In genomic region chr12:130876758-130877157, GRCh38 we compare ENCODE assay signal across 23 cellular contexts. TPM values are rescaled to one million over a fixed set of nuclear protein-coding genes. Genes with fewer than 3 reads are reported as not detected.
DNase-seq lines count a peak whose midpoint lies in the region; ATAC-seq, FAIRE-seq and TF ChIP-seq lines count a peak whose summit lies in the region.
"Had no signal": no experiment of that assay in that cellular context is flagged by ENCODE, and none has a peak within 500 bp of the region (broad histone marks: within the 10 kb centered on the region; RNA-seq: fewer than 3 reads in every experiment).

No MANE protein-coding gene starts in this region.

- peaks cover 28% of the 10 kb centered on the region for H4K20me1 ChIP-seq in HepG2 (ENCODE audit: insufficient read depth, low read length)
- peaks cover 58% of the 10 kb centered on the region for H4K20me1 ChIP-seq in Loucy (ENCODE audit: insufficient read depth, low read length, poor library complexity, severe bottlenecking)
- peaks cover 3% of the 10 kb centered on the region; the same call in 1 of the 2 replicates for H4K20me1 ChIP-seq in GM12878 (ENCODE audit: control insufficient read depth, insufficient read depth)

- 93% methylated on average over 3 of the region's 3 CpGs for WGBS in HepG2 (ENCODE audit: low lambda C conversion rate)
- WGBS in right lobe of liver (ENCODE audit: insufficient coverage, low coverage, low lambda C conversion rate, missing lambda C conversion rate), result 51% methylated on average over 3 of the region's 3 CpGs
- 66% methylated on average over 3 of the region's 3 CpGs for WGBS in GM12878 (ENCODE audit: insufficient coverage, insufficient replicate concordance, low lambda C conversion rate, missing lambda C conversion rate)

- CTCF ChIA-PET in HepG2 (lab: Yijun Ruan, JAX; ENCODE audit: low intra/inter-chr PET ratio, low total read pairs), result no interaction called here
- CTCF ChIA-PET in GM12878 (lab: Yijun Ruan, JAX), result interaction anchor here (0.7 to 1.6 kb wide), 4 partner anchors 9 to 216 kb away, joined by 3 to 6 read pairs (median 3); no protein-coding TSS in a partner anchor

- SMC1A ChIA-PET in GM12878 (lab: Charles Lee; ENCODE audit: uncharacterized antibody, unreplicated experiment), result interaction anchor here (1.0 to 1.6 kb wide), 3 partner anchors 77 to 227 kb away, joined by 3 to 4 read pairs (median 4); partner anchors contain the start of gene ADGRD1

- H3K27me3 ChIP-seq in HepG2 (ENCODE audit: control insufficient read depth in 1 of 2, insufficient read depth in 2 of 2, low read length in 2 of 2), result peaks cover 1 to 9% of the 10 kb centered on the region in 2 experiments; a peak in 2 of 5 replicates
- no peaks in the 10 kb centered on the region for H3K27me3 ChIP-seq in right lobe of liver
- H3K27me3 ChIP-seq in Loucy (ENCODE audit: insufficient read depth, low read length, poor library complexity, severe bottlenecking), result peaks cover 9% of the 10 kb centered on the region
- no peaks in the 10 kb centered on the region for H3K27me3 ChIP-seq in GM12878 (replicated peaks in 1 of 2; ENCODE audit: control insufficient read depth in 2 of 2, insufficient read depth in 2 of 2, low read length in 1 of 2)
- H3K27me3 ChIP-seq in vagina, result no peaks in the 10 kb centered on the region
- H3K27me3 ChIP-seq: right atrium auricular region had no signal

- H3K4me3 ChIP-seq in HepG2 (replicated peaks in 1 of 3; ENCODE audit: insufficient read depth in 1 of 3, low read depth in 2 of 3, low read length in 3 of 3) (no peak overlapping the region), right lobe of liver (no peak overlapping the region), Loucy (ENCODE audit: low read length, poor library complexity, severe bottlenecking) (peak overlapping the region; percentile 2), GM12878 (no peak overlapping the region), vagina (no peak overlapping the region)
- H3K4me3 ChIP-seq: mucosa of descending colon, right atrium auricular region, thoracic aorta had no signal

- TF ChIP-seq CTCF in HepG2 (CRISPR knock-in tag; IDR thresholded peaks at IDR 0.05) (no peak), right lobe of liver (IDR thresholded peaks at IDR 0.05) (no peak), Loucy (conservative IDR thresholded peaks at IDR 0.05; ENCODE audit: low read length) (peak; percentile 24; the same call in 1 of the 2 replicates), GM12878 (IDR thresholded peaks at IDR 0.05 in 2 of 3, conservative IDR thresholded peaks at IDR 0.05 in 1 of 3; ENCODE audit: control insufficient read depth in 2 of 3, extremely low read depth in 1 of 3, insufficient read depth in 1 of 3, low read depth in 3 of 3, low read length in 3 of 3) (no peak), vagina (IDR thresholded peaks at IDR 0.05) (no peak)

- TF ChIP-seq EP300 in HepG2 (IDR thresholded peaks at IDR 0.05; ENCODE audit: low read depth in 2 of 2, low read length in 2 of 2) (no peak), HepG2 (CRISPR knock-in tag; IDR thresholded peaks at IDR 0.05; ENCODE audit: borderline replicate concordance) (no peak), GM12878 (IDR thresholded peaks at IDR 0.05; ENCODE audit: borderline replicate concordance in 1 of 2, control insufficient read depth in 1 of 2, low read depth in 2 of 2, low read length in 2 of 2) (no peak)

- BruUV-seq in HepG2 (replicated peaks; lab: Mats Ljungman, UMichigan), result no TSS peak
- BruUV-seq in GM12878 (replicated peaks; lab: Mats Ljungman, UMichigan), result no TSS peak

- RAD21 ChIA-PET in GM12878 (lab: Charles Lee; ENCODE audit: unreplicated experiment), result interaction anchor here (0.9 kb wide), 1 partner anchor 103 kb away, joined by 3 read pairs; no protein-coding TSS in a partner anchor

- H3K4me1 ChIP-seq in HepG2 (ENCODE audit: insufficient read depth, low read length) (peaks cover 75% of the 10 kb centered on the region), right lobe of liver (peaks cover 0 to 23% (median 9%) of the 10 kb centered on the region in 4 donors), Loucy (ENCODE audit: insufficient read depth, low read length, poor library complexity, severe bottlenecking) (peaks cover 18% of the 10 kb centered on the region), GM12878 (ENCODE audit: control insufficient read depth, insufficient read depth, low read length) (peaks cover 36% of the 10 kb centered on the region), vagina (peaks cover 38% of the 10 kb centered on the region)

- H3K27ac ChIP-seq in HepG2 (ENCODE audit: extremely low read length, insufficient read depth, low read length) (no peak overlapping the region), right lobe of liver (no peak overlapping the region), GM12878 (ENCODE audit: control insufficient read depth, insufficient read depth) (no peak overlapping the region), vagina (no peak overlapping the region)
- H3K27ac ChIP-seq: right atrium auricular region, thoracic aorta had no signal

- peaks cover 12% of the 10 kb centered on the region; the same call in 1 of the 2 replicates for H3F3A ChIP-seq in Loucy (ENCODE audit: low read depth)

- ATAC-seq in HepG2 (no peak), right lobe of liver (no peak), GM12878 (no peak)
- ATAC-seq: mucosa of descending colon had no signal

- H2AFZ ChIP-seq in HepG2 (ENCODE audit: low read length), result no peak overlapping the region
- H2AFZ ChIP-seq in Loucy (ENCODE audit: low read length), result no peak overlapping the region
- H2AFZ ChIP-seq in GM12878 (ENCODE audit: control insufficient read depth, low read depth, low read length), result no peak overlapping the region

- in situ Hi-C loops in HepG2 (cut with HindIII; ENCODE audit: extremely low pct_ligation_motif_present, low pct_unique_long_range_greater_than_20kb) (no loop called here), GM12878 (cut with MboI) (no loop called here)

- H3K9ac ChIP-seq in HepG2 (ENCODE audit: insufficient read depth, low read depth, low read length) (no peak overlapping the region), Loucy (ENCODE audit: low read depth, low read length, poor library complexity, severe bottlenecking) (no peak overlapping the region), GM12878 (ENCODE audit: control insufficient read depth, insufficient read depth, low read length) (no peak overlapping the region)

- POLR2A ChIA-PET in HepG2 (lab: Yijun Ruan, JAX) (no interaction called here), GM12878 (lab: Charles Lee) (interaction anchor here (0.6 to 0.7 kb wide), 3 partner anchors 15 to 227 kb away, joined by 3 to 4 read pairs (median 3); no protein-coding TSS in a partner anchor)

- H3K9me3 ChIP-seq in HepG2 (ENCODE audit: low read length) (no peaks in the 10 kb centered on the region), right lobe of liver (no peaks in the 10 kb centered on the region), Loucy (ENCODE audit: insufficient read depth, low read depth, low read length) (no peaks in the 10 kb centered on the region), GM12878 (replicated peaks; ENCODE audit: control insufficient read depth, insufficient read depth, low read length) (no peaks in the 10 kb centered on the region), vagina (no peaks in the 10 kb centered on the region)
- H3K9me3 ChIP-seq: mucosa of descending colon, right atrium auricular region, thoracic aorta had no signal

- no peaks in the 10 kb centered on the region for H3K9me2 ChIP-seq in Loucy (replicated peaks; ENCODE audit: low read depth, low read length)

- H3K4me2 ChIP-seq in HepG2 (ENCODE audit: low read depth, low read length), result no peak overlapping the region
- peak overlapping the region; percentile 96 for H3K4me2 ChIP-seq in Loucy (ENCODE audit: low read depth, low read length, poor library complexity, severe bottlenecking)
- H3K4me2 ChIP-seq in GM12878 (ENCODE audit: control insufficient read depth, insufficient read depth), result peak overlapping the region; percentile 11

- peaks cover 11 to 46% of the 10 kb centered on the region in 2 experiments for H3K36me3 ChIP-seq in HepG2 (replicated peaks in 1 of 2; ENCODE audit: control insufficient read depth in 1 of 2, insufficient read depth in 2 of 2, low read length in 2 of 2)
- peaks cover 7 to 39% (median 23%) of the 10 kb centered on the region in 4 donors for H3K36me3 ChIP-seq in right lobe of liver
- peaks cover 53% of the 10 kb centered on the region for H3K36me3 ChIP-seq in Loucy (ENCODE audit: insufficient read depth, low read length)
- peaks cover 6 to 34% of the 10 kb centered on the region in 2 experiments for H3K36me3 ChIP-seq in GM12878 (ENCODE audit: control insufficient read depth in 2 of 2, insufficient read depth in 2 of 2, low read length in 1 of 2)
- peaks cover 4 to 37% of the 10 kb centered on the region in 2 donors for H3K36me3 ChIP-seq in vagina

- no peak; a peak in 1 of 4 replicates for TF ChIP-seq POLR2A in HepG2 (IDR thresholded peaks at IDR 0.05; ENCODE audit: insufficient read depth in 1 of 2, low read depth in 2 of 2, low read length in 2 of 2)
- no peak for TF ChIP-seq POLR2A in right lobe of liver (IDR thresholded peaks at IDR 0.05)
- no peak for TF ChIP-seq POLR2A in GM12878 (IDR thresholded peaks at IDR 0.05; ENCODE audit: low read depth, low read length)
- no peak for TF ChIP-seq POLR2A in vagina (IDR thresholded peaks at IDR 0.05)

- H3K79me2 ChIP-seq in HepG2 (ENCODE audit: insufficient read depth, low read length), result peaks cover 22% of the 10 kb centered on the region
- H3K79me2 ChIP-seq in Loucy (ENCODE audit: insufficient read depth, low read length), result peaks cover 57% of the 10 kb centered on the region
- H3K79me2 ChIP-seq in GM12878 (ENCODE audit: control insufficient read depth, insufficient read depth, low read length), result peaks cover 48% of the 10 kb centered on the region

- TF ChIP-seq RAD21 in HepG2 (CRISPR knock-in tag; IDR thresholded peaks at IDR 0.05) (no peak), GM12878 (IDR thresholded peaks at IDR 0.05; ENCODE audit: insufficient read depth, low read depth, low read length) (no peak)

- intact Hi-C loops in HepG2 (cut with micrococcal nuclease; ENCODE audit: unreplicated experiment) (no loop called here), right lobe of liver (cut with DNase I) (no loop called here), GM12878 (cut with micrococcal nuclease; ENCODE audit: unreplicated experiment) (no loop called here), vagina (cut with DNase I) (no loop called here)

- FAIRE-seq in HepG2 (lab: Jason Lieb, UNC) (no peak), GM12878 (lab: Jason Lieb, UNC) (no peak)
- FAIRE-seq: islet of Langerhans had no signal

- DNase-seq in HepG2 (ENCODE audit: low spot score) (no peak), right lobe of liver (no peak), GM12878 (ENCODE audit: low read depth, low spot score) (no peak), DMS53 treated with DMSO at 0.1 percent for 48 hours (lab: John Stamatoyannopoulos, UW; ENCODE audit: unreplicated experiment) (no peak), vagina (ENCODE audit: extremely low spot score in 2 of 2) (no peak)
- no peak for DNase-seq in effector CD4-positive, alpha-beta T cell
- DNase-seq: activated CD4-positive, CD25-positive, alpha-beta regulatory T cell treated with anti-CD3 and anti-CD28 coated beads, Interleukin-2, amount 50 U/mL, for 72 hours; activated gamma-delta T cell treated with Interleukin-2 at 50 U/mL for 16 hours; aorta; CD4-positive, alpha-beta memory T cell; erythroblast; foreskin melanocyte; H7; hypothalamus; mucosa of descending colon; NCI-H2081 treated with DMSO at 0.1 percent for 48 hours; NCI-H510A treated with DMSO at 0.1 percent for 48 hours; nucleus accumbens; SW 1271 had no signal

RNA-seq across cellular contexts. Expression of gene RAN, which starts 4.9 kb away (rescaled TPM):
- total RNA-seq in HepG2 (2016; rRNA removed; fragmentation: Illumina TruSeq; extraction: Trizol) (1,630 and 2,526 TPM in 2 replicates), right lobe of liver (100 to 1,000 TPM; 136 to 220 (median 147) TPM), GM12878 (2014; rRNA removed) (1,598 and 2,001 TPM in 2 replicates), GM12878 (2014; rRNA removed; fragmentation: Illumina TruSeq; extraction: Trizol) (1,619 and 1,657 TPM in 2 replicates), GM12878 (2021) (1,882 and 1,927 TPM in 2 replicates), vagina (250 TPM)
- total RNA-seq in HepG2 (2016; cell fraction: cytosol; rRNA removed; fragmentation: Illumina TruSeq; extraction: Trizol; ENCODE audit: low read depth), result 453 and 456 TPM in 2 replicates
- 1,637 and 2,557 TPM in 2 replicates for total RNA-seq in HepG2 (2016; cell fraction: insoluble cytoplasmic fraction; rRNA removed; fragmentation: Illumina TruSeq; extraction: Trizol)
- total RNA-seq in HepG2 (2016; cell fraction: membrane; rRNA removed; fragmentation: Illumina TruSeq; extraction: Trizol), result 837 and 870 TPM in 2 replicates
- 527 and 560 TPM in 2 replicates for total RNA-seq in HepG2 (2016; cell fraction: nucleus; rRNA removed; fragmentation: Illumina TruSeq; extraction: Trizol)
- polyA plus RNA-seq in HepG2 (2011; rRNA removed) (996 and 1,335 TPM in 2 replicates), GM12878 (2011; rRNA removed) (3,769 and 4,371 TPM in 2 replicates), GM12878 (2014; fragmentation: Illumina TruSeq; extraction: Trizol) (2,276 and 2,670 TPM in 2 replicates), GM12878 (2014; fragmentation: Nextera tagmentation; extraction: Ambion mirVana) (1,000 to 10,000 TPM; 3,131 to 3,633 TPM), GM12878 (2014; rRNA removed) (2,435 and 2,587 TPM in 2 replicates), GM12878 (2016; fragmentation: Nextera tagmentation; extraction: Ambion mirVana) (1,000 to 10,000 TPM; 3,103 to 3,142 TPM)
- 979 and 1,087 TPM in 2 replicates for polyA plus RNA-seq in HepG2 (2011; cell fraction: cytosol; rRNA removed)
- 385 and 550 TPM in 2 replicates for polyA plus RNA-seq in HepG2 (2011; cell fraction: nucleus; rRNA removed)
- 1,088 and 1,104 TPM in 2 replicates for polyA plus RNA-seq in HepG2 (2012)
- polyA plus RNA-seq in HepG2 (2016; cell fraction: cytosol; fragmentation: Illumina TruSeq; extraction: Trizol; ENCODE audit: low read depth), result 580 and 585 TPM in 2 replicates
- 2,503 and 2,588 TPM in 2 replicates for polyA plus RNA-seq in HepG2 (2016; cell fraction: insoluble cytoplasmic fraction; fragmentation: Illumina TruSeq; extraction: Trizol; ENCODE audit: low read depth)
- 756 and 768 TPM in 2 replicates for polyA plus RNA-seq in HepG2 (2016; cell fraction: membrane; fragmentation: Illumina TruSeq; extraction: Trizol; ENCODE audit: low read depth)
- polyA plus RNA-seq in HepG2 (2016; cell fraction: nucleus; fragmentation: Illumina TruSeq; extraction: Trizol; ENCODE audit: insufficient read depth, low read depth), result 908 and 932 TPM in 2 replicates
- 405 and 954 TPM in 2 replicates for polyA minus RNA-seq in HepG2 (2011; rRNA and poly(A)+ RNA removed; ENCODE audit: low replicate concordance)
- polyA minus RNA-seq in HepG2 (2011; cell fraction: cytosol; rRNA and poly(A)+ RNA removed), result 424 and 441 TPM in 2 replicates
- 138 and 202 TPM in 2 replicates for polyA minus RNA-seq in HepG2 (2011; cell fraction: nucleus; rRNA and poly(A)+ RNA removed)
- total RNA-seq in GM12878 (2013; cell fraction: nucleolus; rRNA removed), result 188 and 200 TPM in 2 replicates
- polyA plus RNA-seq in GM12878 (2011; ENCODE audit: low read depth), result 1,093 TPM
- polyA plus RNA-seq in GM12878 (2011; cell fraction: cytosol; rRNA removed), result 2,608 and 3,247 TPM in 2 replicates
- 1,649 and 2,165 TPM in 2 replicates for polyA plus RNA-seq in GM12878 (2011; cell fraction: nucleus; rRNA removed)
- 1,519 and 1,580 TPM in 2 replicates for polyA plus RNA-seq in GM12878 (2012)
- polyA minus RNA-seq in GM12878 (2011; rRNA and poly(A)+ RNA removed), result 1,704 and 2,289 TPM in 2 replicates
- 413 and 516 TPM in 2 replicates for polyA minus RNA-seq in GM12878 (2011; cell fraction: cytosol; rRNA and poly(A)+ RNA removed)
- polyA minus RNA-seq in GM12878 (2011; cell fraction: nucleus; rRNA and poly(A)+ RNA removed), result 140 and 192 TPM in 2 replicates

RNA-seq across cellular contexts. Expression of gene STX2, which starts 37.7 kb away (rescaled TPM):
- total RNA-seq in HepG2 (2016; rRNA removed; fragmentation: Illumina TruSeq; extraction: Trizol) (12.4 and 13.4 TPM in 2 replicates), right lobe of liver (10 to 100 TPM in 1 of 6 experiments, 1 to 10 TPM in 5; 5.3 to 11.8 (median 7.2) TPM), GM12878 (2014; rRNA removed) (9.1 and 11.8 TPM in 2 replicates), GM12878 (2014; rRNA removed; fragmentation: Illumina TruSeq; extraction: Trizol) (13.4 and 14.5 TPM in 2 replicates), GM12878 (2021) (11.0 and 11.3 TPM in 2 replicates), vagina (16.5 TPM)
- total RNA-seq in HepG2 (2016; cell fraction: cytosol; rRNA removed; fragmentation: Illumina TruSeq; extraction: Trizol; ENCODE audit: low read depth), result 10.3 and 12.4 TPM in 2 replicates
- 11.7 and 13.3 TPM in 2 replicates for total RNA-seq in HepG2 (2016; cell fraction: insoluble cytoplasmic fraction; rRNA removed; fragmentation: Illumina TruSeq; extraction: Trizol)
- 17.4 and 19.2 TPM in 2 replicates for total RNA-seq in HepG2 (2016; cell fraction: membrane; rRNA removed; fragmentation: Illumina TruSeq; extraction: Trizol)
- 9.3 and 11.7 TPM in 2 replicates for total RNA-seq in HepG2 (2016; cell fraction: nucleus; rRNA removed; fragmentation: Illumina TruSeq; extraction: Trizol)
- polyA plus RNA-seq in HepG2 (2011; rRNA removed) (22.8 and 25.1 TPM in 2 replicates), GM12878 (2011; rRNA removed) (22.2 and 27.3 TPM in 2 replicates), GM12878 (2014; fragmentation: Illumina TruSeq; extraction: Trizol) (15.4 and 18.7 TPM in 2 replicates), GM12878 (2014; fragmentation: Nextera tagmentation; extraction: Ambion mirVana) (1 to 10 TPM; 6.0 to 7.8 TPM), GM12878 (2014; rRNA removed) (12.1 and 16.2 TPM in 2 replicates), GM12878 (2016; fragmentation: Nextera tagmentation; extraction: Ambion mirVana) (1 to 10 TPM; 6.6 to 6.9 TPM)
- polyA plus RNA-seq in HepG2 (2011; cell fraction: cytosol; rRNA removed), result 9.8 and 15.2 TPM in 2 replicates
- 35.1 and 44.2 TPM in 2 replicates for polyA plus RNA-seq in HepG2 (2011; cell fraction: nucleus; rRNA removed)
- 13.4 and 16.2 TPM in 2 replicates for polyA plus RNA-seq in HepG2 (2012)
- polyA plus RNA-seq in HepG2 (2016; cell fraction: cytosol; fragmentation: Illumina TruSeq; extraction: Trizol; ENCODE audit: low read depth), result 8.3 and 10.5 TPM in 2 replicates
- polyA plus RNA-seq in HepG2 (2016; cell fraction: insoluble cytoplasmic fraction; fragmentation: Illumina TruSeq; extraction: Trizol; ENCODE audit: low read depth), result 13.2 and 13.7 TPM in 2 replicates
- 14.0 and 15.0 TPM in 2 replicates for polyA plus RNA-seq in HepG2 (2016; cell fraction: membrane; fragmentation: Illumina TruSeq; extraction: Trizol; ENCODE audit: low read depth)
- 18.7 and 22.3 TPM in 2 replicates for polyA plus RNA-seq in HepG2 (2016; cell fraction: nucleus; fragmentation: Illumina TruSeq; extraction: Trizol; ENCODE audit: insufficient read depth, low read depth)
- 8.4 and 9.4 TPM in 2 replicates for polyA minus RNA-seq in HepG2 (2011; rRNA and poly(A)+ RNA removed; ENCODE audit: low replicate concordance)
- 7.5 and 8.7 TPM in 2 replicates for polyA minus RNA-seq in HepG2 (2011; cell fraction: cytosol; rRNA and poly(A)+ RNA removed)
- 19.6 and 26.2 TPM in 2 replicates for polyA minus RNA-seq in HepG2 (2011; cell fraction: nucleus; rRNA and poly(A)+ RNA removed)
- total RNA-seq in GM12878 (2013; cell fraction: nucleolus; rRNA removed), result 28.7 and 37.0 TPM in 2 replicates
- polyA plus RNA-seq in GM12878 (2011; ENCODE audit: low read depth), result 6.4 TPM
- polyA plus RNA-seq in GM12878 (2011; cell fraction: cytosol; rRNA removed), result 9.9 and 10.7 TPM in 2 replicates
- 36.6 and 36.8 TPM in 2 replicates for polyA plus RNA-seq in GM12878 (2011; cell fraction: nucleus; rRNA removed)
- 7.3 and 8.8 TPM in 2 replicates for polyA plus RNA-seq in GM12878 (2012)
- 5.1 and 8.4 TPM in 2 replicates for polyA minus RNA-seq in GM12878 (2011; rRNA and poly(A)+ RNA removed)
- 4.6 and 5.5 TPM in 2 replicates for polyA minus RNA-seq in GM12878 (2011; cell fraction: cytosol; rRNA and poly(A)+ RNA removed)
- polyA minus RNA-seq in GM12878 (2011; cell fraction: nucleus; rRNA and poly(A)+ RNA removed), result 3.5 and 5.5 TPM in 2 replicates

Comparison
In these comparisons a context has a peak if more than half of its experiments do, and no peak if none do; other contexts are left out.
1. Of the 75 proteins assayed by ChIP-seq in both HepG2 and GM12878: peak only in HepG2: POLR2AphosphoS5; only in GM12878: POLR2AphosphoS2; in both: none; in neither: 73.